In genomic region chr11:58740447-58740846, GRCh38 we compare ENCODE assay signal across 39 cellular contexts. TPM values are rescaled to one million over a fixed set of nuclear protein-coding genes. Genes with fewer than 3 reads are reported as not detected.
"Had no signal": no experiment of that assay in that cellular context is flagged by ENCODE, and none has a peak within 500 bp of the region (broad histone marks: within the 10 kb centered on the region; RNA-seq: fewer than 3 reads in every experiment).

No MANE protein-coding gene starts in this region.

- H3K27me3 ChIP-seq: adrenal gland, MG63, Peyer's patch, SJSA1 had no signal

- H3K4me3 ChIP-seq: adrenal gland, MG63, Peyer's patch, SJSA1 had no signal

- H3K4me3 Mint-ChIP-seq: activated CD4-positive, alpha-beta T cell treated with anti-CD3 and anti-CD28 coated beads, Interleukin-2, amount 10 ng/mL, durations not matched to agents 24 days and 14 days; activated CD8-positive, alpha-beta T cell treated with anti-CD3 and anti-CD28 coated beads for 36 hours; activated naive CD4-positive, alpha-beta T cell treated with anti-CD3 and anti-CD28 coated beads, Interleukin-2, amount 50 U/mL, for 24 hours; activated naive CD8-positive, alpha-beta T cell treated with anti-CD3 and anti-CD28 coated beads, Interleukin-2, amount 10 ng/mL, durations not matched to agents 7 days and 5 days; activated T-cell treated with anti-CD3 and anti-CD28 coated beads, Interleukin-2, amount 50 U/mL, for 72 hours; activated T-helper 17 cell treated with anti-CD3 and anti-CD28 coated beads, Interleukin-2, amount 50 U/mL, for 72 hours; brain; T-helper 1 cell treated with Interleukin-12 subunit alpha and Interleukin-12 subunit beta and Interleukin-4 antibody, amounts not matched to agents 30 μg/mL and 1 μg/mL, for 36 hours; T-helper 2 cell treated with Interferon-gamma antibody and Interleukin-4, amounts not matched to agents 5 μg/mL and 100 μg/mL, for 36 hours had no signal

- H3K27ac Mint-ChIP-seq: activated CD4-positive, alpha-beta T cell treated with anti-CD3 and anti-CD28 coated beads, Interleukin-2, amount 10 ng/mL, durations not matched to agents 24 days and 14 days; activated CD8-positive, alpha-beta T cell treated with anti-CD3 and anti-CD28 coated beads for 36 hours; activated naive CD4-positive, alpha-beta T cell treated with anti-CD3 and anti-CD28 coated beads, Interleukin-2, amount 50 U/mL, for 24 hours; activated naive CD8-positive, alpha-beta T cell treated with anti-CD3 and anti-CD28 coated beads, Interleukin-2, amount 10 ng/mL, durations not matched to agents 7 days and 5 days; activated T-cell treated with anti-CD3 and anti-CD28 coated beads, Interleukin-2, amount 50 U/mL, for 72 hours; activated T-helper 17 cell treated with anti-CD3 and anti-CD28 coated beads, Interleukin-2, amount 50 U/mL, for 72 hours; brain; T-helper 1 cell treated with Interleukin-12 subunit alpha and Interleukin-12 subunit beta and Interleukin-4 antibody, amounts not matched to agents 30 μg/mL and 1 μg/mL, for 36 hours; T-helper 2 cell treated with Interferon-gamma antibody and Interleukin-4, amounts not matched to agents 5 μg/mL and 100 μg/mL, for 36 hours had no signal

- H3K27ac ChIP-seq: adrenal gland, Peyer's patch, SJSA1 had no signal

- H3K36me3 ChIP-seq: adrenal gland, MG63, Peyer's patch, SJSA1 had no signal

- H3K9me3 ChIP-seq: adrenal gland, MG63, Peyer's patch, SJSA1, SK-N-SH had no signal

- DNase-seq: activated CD4-positive, alpha-beta T cell treated with anti-CD3 and anti-CD28 coated beads, Interleukin-2, amount 10 ng/mL, durations not matched to agents 24 days and 14 days; activated CD4-positive, alpha-beta T cell treated with anti-CD3 and anti-CD28 coated beads, Interleukin-2, amount 50 U/mL, for 4 hours; activated CD8-positive, alpha-beta T cell treated with anti-CD3 and anti-CD28 coated beads for 36 hours; activated effector memory CD4-positive, alpha-beta T cell treated with anti-CD3 and anti-CD28 coated beads, Interleukin-2, amount 50 U/mL, for 16 hours; activated naive CD4-positive, alpha-beta T cell treated with Interleukin-2 at 50 U/mL for 16 hours; activated naive CD8-positive, alpha-beta T cell treated with anti-CD3 and anti-CD28 coated beads, Interleukin-2, amount 10 ng/mL, durations not matched to agents 7 days and 5 days; activated T-cell treated with anti-CD3 and anti-CD28 coated beads, Interleukin-2, amount 50 U/mL, for 1 hour; activated T-cell treated with anti-CD3 and anti-CD28 coated beads, Interleukin-2, amount 50 U/mL, for 72 hours; adrenal gland; central memory CD4-positive, alpha-beta T cell; Kasumi-1; KBM-7; MG63; MV-4-11; NCI-H1092 treated with DMSO at 0.1 percent for 48 hours; NCI-H1417; NCI-H146; NCI-H187; NCI-H2081; NCI-H2171 treated with DMSO at 0.1 percent for 48 hours; NCI-H2227 treated with DMSO at 0.1 percent for 48 hours; NCI-H446 treated with DMSO at 0.1 percent for 48 hours; NCI-H524; NCI-H69; NCI-H82; Peyer's patch; RPMI8226; SHP77 treated with DMSO at 0.1 percent for 48 hours; SK-N-SH had no signal

- H3K4me2 ChIP-seq: SK-N-SH had no signal

- H3K36me3 Mint-ChIP-seq: brain had no signal

- H3K4me1 Mint-ChIP-seq: activated T-helper 17 cell treated with anti-CD3 and anti-CD28 coated beads, Interleukin-2, amount 50 U/mL, for 72 hours; brain had no signal

- H3K27me3 Mint-ChIP-seq: activated CD4-positive, alpha-beta T cell treated with anti-CD3 and anti-CD28 coated beads, Interleukin-2, amount 10 ng/mL, durations not matched to agents 24 days and 14 days; activated CD8-positive, alpha-beta T cell treated with anti-CD3 and anti-CD28 coated beads for 36 hours; activated naive CD4-positive, alpha-beta T cell treated with anti-CD3 and anti-CD28 coated beads, Interleukin-2, amount 50 U/mL, for 24 hours; activated naive CD8-positive, alpha-beta T cell treated with anti-CD3 and anti-CD28 coated beads, Interleukin-2, amount 10 ng/mL, durations not matched to agents 7 days and 5 days had no signal

- H3K9me3 Mint-ChIP-seq: T-helper 2 cell treated with Interferon-gamma antibody and Interleukin-4, amounts not matched to agents 5 μg/mL and 100 μg/mL, for 36 hours had no signal

- ATAC-seq: activated CD8-positive, alpha-beta T cell treated with anti-CD3 and anti-CD28 coated beads for 36 hours; activated T-cell treated with anti-CD3 and anti-CD28 coated beads, Interleukin-2, amount 50 U/mL, for 72 hours; activated T-helper 17 cell treated with anti-CD3 and anti-CD28 coated beads, Interleukin-2, amount 50 U/mL, for 72 hours; PC-3 had no signal

- H3K9me2 ChIP-seq: SK-N-SH had no signal

- H3K9ac ChIP-seq: SK-N-SH had no signal

- H3K4me1 ChIP-seq: adrenal gland, Peyer's patch, SJSA1 had no signal

RNA-seq across cellular contexts. Expression of gene GLYAT, which starts 8.7 kb away (rescaled TPM):
- total RNA-seq: activated CD4-positive, alpha-beta T cell treated with anti-CD3 and anti-CD28 coated beads, Interleukin-2, amount 10 ng/mL, durations not matched to agents 24 days and 14 days; activated CD8-positive, alpha-beta memory T cell treated with anti-CD3 and anti-CD28 coated beads for 36 hours; activated CD8-positive, alpha-beta T cell treated with anti-CD3 and anti-CD28 coated beads for 36 hours; activated naive CD8-positive, alpha-beta T cell treated with anti-CD3 and anti-CD28 coated beads, Interleukin-2, amount 10 ng/mL, durations not matched to agents 7 days and 5 days; activated T-cell treated with anti-CD3 and anti-CD28 coated beads, Interleukin-2, amount 50 U/mL, for 72 hours; bronchial epithelial cell; cerebellum; PC-3; Peyer's patch; SJSA1 had no signal
- polyA plus RNA-seq: SK-N-SH had no signal
